Comparison of ENCODE assay signal across 14 cellular contexts in the genomic region with DNA sequence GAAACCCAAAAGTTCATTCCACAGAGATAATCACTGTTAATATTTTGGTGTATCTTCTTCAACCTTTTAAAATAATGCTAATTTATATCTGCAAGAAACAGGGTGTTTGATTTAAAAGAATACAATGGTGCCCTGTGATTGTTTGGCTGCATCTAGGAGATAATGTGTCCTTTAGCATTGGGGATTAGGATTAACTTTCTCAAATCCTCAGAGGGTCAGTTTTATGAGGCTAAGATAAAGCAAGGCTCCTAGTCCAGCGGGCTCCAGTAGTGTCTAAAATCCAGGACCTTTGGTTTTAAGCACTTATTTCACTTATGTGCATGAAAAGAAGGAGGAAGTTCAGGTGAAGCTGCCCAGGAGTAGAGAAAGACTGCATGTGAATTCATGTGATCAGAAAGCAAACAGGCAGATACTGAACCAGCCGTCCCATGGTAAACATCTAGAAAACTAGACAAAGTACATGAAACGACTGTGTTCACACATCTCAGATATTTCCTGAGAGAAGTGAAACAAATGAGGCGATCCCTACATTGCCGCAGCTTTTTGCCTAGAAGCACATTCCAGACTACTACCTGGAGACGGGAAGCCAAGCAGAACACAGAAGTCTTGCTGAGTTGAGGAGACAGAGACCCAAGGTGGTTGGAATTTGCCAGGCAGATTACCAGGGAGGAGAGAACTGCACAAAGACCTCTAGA.
DNase-seq lines count a peak whose midpoint lies in the region; ATAC-seq, FAIRE-seq and TF ChIP-seq lines count a peak whose summit lies in the region.
"Had no signal": no experiment of that assay in that cellular context is flagged by ENCODE, and none has a peak within 500 bp of the region (broad histone marks: within the 10 kb centered on the region; RNA-seq: fewer than 3 reads in every experiment).

No MANE protein-coding gene starts in this region.

- CTCF ChIA-PET in CD4-positive, alpha-beta T cell (lab: Charles Lee): no interaction called here
- CTCF ChIA-PET in IMR-90 (lab: Yijun Ruan, JAX): no interaction called here
- CTCF ChIA-PET in H1 (lab: Charles Lee; ENCODE audit: partially characterized antibody): interaction anchor here (0.7 to 2.9 kb wide), 6 partner anchors 11 to 244 kb away, joined by 3 to 7 read pairs (median 4); no protein-coding TSS in a partner anchor

- no peak overlapping the region for H2AK9ac ChIP-seq in IMR-90 (replicated peaks; ENCODE audit: low read depth, low read length, poor library complexity)

- H3K9ac ChIP-seq in IMR-90 (ENCODE audit: low read depth, low read length): no peak overlapping the region
- H3K9ac ChIP-seq in H1 (replicated peaks in 1 of 4; ENCODE audit: extremely low read depth in 1 of 4, low read depth in 3 of 4, low read length in 3 of 4): no peak overlapping the region; a peak in 1 of 7 replicates
- no peak overlapping the region for H3K9ac ChIP-seq in parathyroid adenoma

- H3K27ac Mint-ChIP-seq in CD4-positive, alpha-beta T cell: peak overlapping the region; percentile 28
- H3K27ac Mint-ChIP-seq: activated CD8-positive, alpha-beta memory T cell treated with anti-CD3 and anti-CD28 coated beads, Interleukin-2, amount 10 ng/mL, durations not matched to agents 7 days and 5 days; activated naive CD8-positive, alpha-beta T cell had no signal

- dilution Hi-C loops in IMR-90 (cut with HindIII; ENCODE audit: low sequenced_read_pairs, unreplicated experiment): no loop called here

- H4K8ac ChIP-seq in IMR-90 (ENCODE audit: low read depth in 2 of 2, low read length in 2 of 2) (no peak overlapping the region), H1 (ENCODE audit: extremely low read depth, insufficient read depth, low read length) (no peak overlapping the region)

- POLR2A ChIA-PET in CD4-positive, alpha-beta T cell (lab: Charles Lee): interaction anchor here (1.1 kb wide), 1 partner anchor 51 kb away, joined by 3 read pairs; no protein-coding TSS in a partner anchor
- POLR2A ChIA-PET in IMR-90 (lab: Charles Lee; ENCODE audit: unreplicated experiment): no interaction called here
- POLR2A ChIA-PET in H1 (lab: Charles Lee; ENCODE audit: partially characterized antibody): no interaction called here

- no peak overlapping the region for H3K4me3 Mint-ChIP-seq in CD4-positive, alpha-beta T cell
- H3K4me3 Mint-ChIP-seq: activated CD8-positive, alpha-beta memory T cell treated with anti-CD3 and anti-CD28 coated beads, Interleukin-2, amount 10 ng/mL, durations not matched to agents 7 days and 5 days; activated naive CD8-positive, alpha-beta T cell had no signal

- TF ChIP-seq RAD21 in IMR-90 (IDR thresholded peaks at IDR 0.05; ENCODE audit: low read length): no peak
- TF ChIP-seq RAD21 in H1 (IDR thresholded peaks at IDR 0.05 in 1 of 2, conservative IDR thresholded peaks at IDR 0.05 in 1 of 2; ENCODE audit: low read depth in 2 of 2, low read length in 2 of 2): no peak

- 100% methylated on average over 1 of the region's 6 CpGs; no CpG with 5 or more reads in 1 of the 2 experiments for WGBS in IMR-90 (ENCODE audit: extremely low coverage in 2 of 2, insufficient read length in 1 of 2), 2 experiments
- WGBS in H1 (ENCODE audit: extremely low coverage in 1 of 2, insufficient coverage in 1 of 2, insufficient read length in 1 of 2, insufficient replicate concordance in 2 of 2, low coverage in 1 of 2, low lambda C conversion rate in 2 of 2, missing lambda C conversion rate in 1 of 2), 2 experiments: 90% methylated on average over 6 of the region's 6 CpGs; no CpG with 5 or more reads in 1 of the 2 experiments

- intact Hi-C loops in CD4-positive, alpha-beta T cell (cut with DNase I, micrococcal nuclease): loop anchor here in 1 of 2 experiments (5.0 kb wide), 1 partner anchor 126 kb away; no protein-coding TSS in a partner anchor
- intact Hi-C loops in IMR-90 (cut with micrococcal nuclease): no loop called here

- H2AFZ ChIP-seq in IMR-90 (replicated peaks; ENCODE audit: low read length, poor library complexity) (no peak overlapping the region), H1 (ENCODE audit: low read length) (peak overlapping the region; percentile 63; the same call in 1 of the 2 replicates), parathyroid adenoma (peak overlapping the region; percentile 78)

- no peaks in the 10 kb centered on the region for H3K27me3 ChIP-seq in CD4-positive, alpha-beta T cell (ENCODE audit: control insufficient read depth, insufficient read depth, low read length)
- H3K27me3 ChIP-seq in IMR-90 (ENCODE audit: control insufficient read depth, insufficient read depth, low read length) (no peaks in the 10 kb centered on the region), H1 (replicated peaks in 1 of 4; ENCODE audit: control insufficient read depth in 3 of 4, extremely low read depth in 1 of 4, insufficient read depth in 3 of 4, low read length in 3 of 4) (no peaks in the 10 kb centered on the region), parathyroid adenoma (ENCODE audit: control insufficient read depth, insufficient read depth, low read length) (no peaks in the 10 kb centered on the region)
- H3K27me3 ChIP-seq: BE2C, SJSA1 had no signal

- FAIRE-seq in H1 (lab: Jason Lieb, UNC): no peak
- FAIRE-seq: G401.6 had no signal

- no peak overlapping the region for H2AK5ac ChIP-seq in IMR-90 (ENCODE audit: low read depth, low read length)
- no peak overlapping the region for H2AK5ac ChIP-seq in H1 (ENCODE audit: low read depth, low read length)

- 0 out of 2 replicates have a peak, but pooled peaks cover 5% of the 10 kb centered on the region for H3K9me1 ChIP-seq in IMR-90 (ENCODE audit: insufficient read depth, low read length)

- H3K23ac ChIP-seq in IMR-90 (ENCODE audit: low read depth, low read length): 0 out of 2 replicates have a peak overlapping the region, but pooled peaks have one; percentile 3
- no peak overlapping the region for H3K23ac ChIP-seq in H1 (ENCODE audit: insufficient read length)

- H2BK5ac ChIP-seq in IMR-90 (ENCODE audit: low read depth, low read length, poor library complexity, severe bottlenecking): no peak overlapping the region
- no peak overlapping the region; the same call in 1 of the 2 replicates for H2BK5ac ChIP-seq in H1 (ENCODE audit: low read depth, low read length)

- TF ChIP-seq CTCF in CD4-positive, alpha-beta T cell (IDR thresholded peaks at IDR 0.05): no peak
- no peak for TF ChIP-seq CTCF in IMR-90 (conservative IDR thresholded peaks at IDR 0.05; ENCODE audit: low read depth, low read length)
- no peak for TF ChIP-seq CTCF in H1 (IDR thresholded peaks at IDR 0.05; ENCODE audit: control extremely low read depth in 1 of 3, insufficient read depth in 1 of 3, low read depth in 1 of 3, low read length in 3 of 3)
- TF ChIP-seq CTCF in parathyroid adenoma (IDR thresholded peaks at IDR 0.05): no peak

- no peak overlapping the region for H2BK15ac ChIP-seq in IMR-90 (ENCODE audit: low read depth, low read length)
- H2BK15ac ChIP-seq in H1 (ENCODE audit: low read length): no peak overlapping the region

- H3K4ac ChIP-seq in IMR-90 (ENCODE audit: low read depth, low read length) (no peak overlapping the region), H1 (replicated peaks; ENCODE audit: insufficient read length, low read depth, low read length) (no peak overlapping the region)

- no peaks in the 10 kb centered on the region for H3K36me3 Mint-ChIP-seq in CD4-positive, alpha-beta T cell (ENCODE audit: low read depth)
- H3K36me3 Mint-ChIP-seq: activated naive CD8-positive, alpha-beta T cell had no signal

- H3K4me2 ChIP-seq in IMR-90 (ENCODE audit: low read depth, low read length) (no peak overlapping the region), H1 (ENCODE audit: insufficient read depth in 1 of 2, low read depth in 2 of 2, low read length in 2 of 2) (no peak overlapping the region), parathyroid adenoma (ENCODE audit: low read length) (peak overlapping the region; percentile 72)

- no TSS peak for BruUV-seq in IMR-90 (replicated peaks; lab: Mats Ljungman, UMichigan)

- H3K79me2 ChIP-seq in H1 (ENCODE audit: control insufficient read depth in 1 of 2, insufficient read depth in 2 of 2, low read length in 2 of 2): no peaks in the 10 kb centered on the region
- H3K79me2 ChIP-seq in parathyroid adenoma: no peaks in the 10 kb centered on the region

- no peaks in the 10 kb centered on the region for H3K27me3 Mint-ChIP-seq in CD4-positive, alpha-beta T cell
- H3K27me3 Mint-ChIP-seq: activated naive CD8-positive, alpha-beta T cell had no signal

- no peaks in the 10 kb centered on the region for H3K23me2 ChIP-seq in H1 (ENCODE audit: low read depth, low read length)

- H3K9me3 Mint-ChIP-seq in CD4-positive, alpha-beta T cell: no peaks in the 10 kb centered on the region

- peaks cover 36% of the 10 kb centered on the region for H3K4me1 Mint-ChIP-seq in CD4-positive, alpha-beta T cell (ENCODE audit: low read depth)

- no peak overlapping the region for H2BK20ac ChIP-seq in IMR-90 (ENCODE audit: low read depth, low read length)
- no peak overlapping the region for H2BK20ac ChIP-seq in H1 (ENCODE audit: low read length)

- H3K4me3 ChIP-seq in IMR-90 (ENCODE audit: insufficient read depth, low read depth, low read length) (no peak overlapping the region), H1 (ENCODE audit: extremely low read depth in 1 of 4, insufficient read depth in 2 of 4, low read depth in 3 of 4, low read length in 4 of 4) (no peak overlapping the region), parathyroid adenoma (ENCODE audit: low read depth, low read length) (peak overlapping the region; percentile 32)
- H3K4me3 ChIP-seq: SJSA1 had no signal

- TF ChIP-seq POLR2A in IMR-90 (IDR thresholded peaks at IDR 0.05; ENCODE audit: low read depth, low read length) (no peak), H1 (IDR thresholded peaks at IDR 0.05; ENCODE audit: control extremely low read depth in 1 of 2, low read depth in 2 of 2, low read length in 2 of 2) (no peak)

- H3K56ac ChIP-seq in IMR-90 (ENCODE audit: extremely low read depth, insufficient read depth, low read length) (no peak overlapping the region), H1 (replicated peaks; ENCODE audit: insufficient read length, low read depth, low read length) (no peak overlapping the region)

- no peak overlapping the region for H3K27ac ChIP-seq in CD4-positive, alpha-beta T cell (ENCODE audit: low read depth, low read length)
- H3K27ac ChIP-seq in IMR-90 (ENCODE audit: insufficient read depth, low read length) (no peak overlapping the region), H1 (ENCODE audit: low read depth, low read length) (no peak overlapping the region), parathyroid adenoma (peak overlapping the region; percentile 74)
- H3K27ac ChIP-seq: SJSA1 had no signal

- ATAC-seq in CD4-positive, alpha-beta T cell (ENCODE audit: poor library complexity): no peak
- no peak for ATAC-seq in IMR-90 (ENCODE audit: low read depth)
- ATAC-seq in HG03095 (IDR thresholded peaks at IDR 0.05; ENCODE audit: unreplicated experiment): no peak
- ATAC-seq: activated CD8-positive, alpha-beta memory T cell treated with anti-CD3 and anti-CD28 coated beads, Interleukin-2, amount 10 ng/mL, durations not matched to agents 7 days and 5 days had no signal

- no peaks in the 10 kb centered on the region for H4K20me1 ChIP-seq in IMR-90 (ENCODE audit: insufficient read depth, low read length)
- no peaks in the 10 kb centered on the region for H4K20me1 ChIP-seq in H1 (replicated peaks in 1 of 2; ENCODE audit: control insufficient read depth in 1 of 2, insufficient read depth in 2 of 2, low read length in 2 of 2)

- H3K18ac ChIP-seq in IMR-90 (ENCODE audit: low read depth, low read length): no peak overlapping the region
- no peak overlapping the region for H3K18ac ChIP-seq in H1 (ENCODE audit: extremely low read depth, low read length)

- H4K91ac ChIP-seq in IMR-90 (ENCODE audit: insufficient read depth, low read depth, low read length): no peak overlapping the region
- H4K91ac ChIP-seq in H1 (replicated peaks; ENCODE audit: insufficient read length, low read length): no peak overlapping the region

- in situ Hi-C loops in IMR-90 (cut with MboI; ENCODE audit: low sequenced_read_pairs): no loop called here

- DNase-seq in CD4-positive, alpha-beta T cell: no peak
- no peak for DNase-seq in IMR-90
- no peak for DNase-seq in H1 (ENCODE audit: low read depth in 1 of 2, low spot score in 2 of 2)
- DNase-seq in middle frontal gyrus (ENCODE audit: extremely low spot score, low spot score): no peak
- DNase-seq in NCI-H187 (lab: John Stamatoyannopoulos, UW): no peak
- no peak for DNase-seq in EL
- DNase-seq: activated CD8-positive, alpha-beta memory T cell treated with anti-CD3 and anti-CD28 coated beads, Interleukin-2, amount 10 ng/mL, durations not matched to agents 7 days and 5 days; BE2C; NCI-H774 had no signal

- H3K4me1 ChIP-seq in IMR-90 (ENCODE audit: control insufficient read depth, insufficient read depth, low read length) (peaks cover 11% of the 10 kb centered on the region), H1 (replicated peaks in 1 of 4; ENCODE audit: control insufficient read depth in 3 of 4, insufficient read depth in 4 of 4, low read length in 3 of 4) (peaks cover 3 to 13% (median 7%) of the 10 kb centered on the region in 4 experiments; a peak in 4 of 7 replicates), parathyroid adenoma (peaks cover 16% of the 10 kb centered on the region)

- H2BK120ac ChIP-seq in IMR-90 (ENCODE audit: low read depth, low read length) (no peak overlapping the region; the same call in 1 of the 2 replicates), H1 (replicated peaks; ENCODE audit: low read depth, low read length) (no peak overlapping the region)

- H4K5ac ChIP-seq in IMR-90 (ENCODE audit: low read depth, low read length) (no peak overlapping the region), H1 (ENCODE audit: insufficient read length, low read depth, low read length) (no peak overlapping the region)

- H3K9me3 ChIP-seq in CD4-positive, alpha-beta T cell (ENCODE audit: control insufficient read depth, low read length): no peaks in the 10 kb centered on the region
- H3K9me3 ChIP-seq in IMR-90 (ENCODE audit: control insufficient read depth, insufficient read depth, low read length) (no peaks in the 10 kb centered on the region), H1 (ENCODE audit: insufficient read depth in 2 of 2, low read depth in 1 of 2, low read length in 1 of 2) (no peaks in the 10 kb centered on the region), parathyroid adenoma (ENCODE audit: control insufficient read depth, low read length) (no peaks in the 10 kb centered on the region)
- H3K9me3 ChIP-seq: BE2C, SJSA1 had no signal

- no peak overlapping the region for H2BK12ac ChIP-seq in H1 (ENCODE audit: low read depth, low read length)

- no peak for TF ChIP-seq EP300 in H1 (IDR thresholded peaks at IDR 0.05; ENCODE audit: borderline replicate concordance in 1 of 2, low read depth in 2 of 2, low read length in 2 of 2)

- no peaks in the 10 kb centered on the region for H3K79me1 ChIP-seq in IMR-90 (ENCODE audit: low read depth in 1 of 2, low read length in 2 of 2)
- no peaks in the 10 kb centered on the region for H3K79me1 ChIP-seq in H1 (ENCODE audit: low read depth, low read length)

- H3K14ac ChIP-seq in IMR-90 (replicated peaks; ENCODE audit: low read depth, low read length): no peak overlapping the region
- H3K14ac ChIP-seq in H1 (ENCODE audit: insufficient read length): no peak overlapping the region

- H3K36me3 ChIP-seq in IMR-90 (ENCODE audit: control insufficient read depth, insufficient read depth, low read length): no peaks in the 10 kb centered on the region
- no peaks in the 10 kb centered on the region for H3K36me3 ChIP-seq in H1 (ENCODE audit: control insufficient read depth in 2 of 4, insufficient read depth in 4 of 4, low read length in 3 of 4)
- H3K36me3 ChIP-seq in parathyroid adenoma (ENCODE audit: control insufficient read depth, insufficient read depth, low read length): no peaks in the 10 kb centered on the region
- H3K36me3 ChIP-seq: BE2C, SJSA1 had no signal
